1 cellular context compared by ENCODE assay signal in genomic region chr9:111411266-111411665, GRCh38.
TF ChIP-seq lines count a peak whose summit lies in the region.

No MANE protein-coding gene starts in this region.

TF ChIP-seq in WTC11, 78 proteins besides CTCF, POLR2A, EP300 and RAD21 (continued from another document):
- TF ChIP-seq, protein P1, sequence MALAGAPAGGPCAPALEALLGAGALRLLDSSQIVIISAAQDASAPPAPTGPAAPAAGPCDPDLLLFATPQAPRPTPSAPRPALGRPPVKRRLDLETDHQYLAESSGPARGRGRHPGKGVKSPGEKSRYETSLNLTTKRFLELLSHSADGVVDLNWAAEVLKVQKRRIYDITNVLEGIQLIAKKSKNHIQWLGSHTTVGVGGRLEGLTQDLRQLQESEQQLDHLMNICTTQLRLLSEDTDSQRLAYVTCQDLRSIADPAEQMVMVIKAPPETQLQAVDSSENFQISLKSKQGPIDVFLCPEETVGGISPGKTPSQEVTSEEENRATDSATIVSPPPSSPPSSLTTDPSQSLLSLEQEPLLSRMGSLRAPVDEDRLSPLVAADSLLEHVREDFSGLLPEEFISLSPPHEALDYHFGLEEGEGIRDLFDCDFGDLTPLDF (CRISPR knock-in tag; IDR thresholded peaks at IDR 0.05): no peak
- TF ChIP-seq GABPB1 (CRISPR knock-in tag; IDR thresholded peaks at IDR 0.05) (no peak), HMGA2 (CRISPR knock-in tag; IDR thresholded peaks at IDR 0.05) (no peak), PREB (CRISPR knock-in tag; IDR thresholded peaks at IDR 0.05; ENCODE audit: borderline replicate concordance) (no peak), NR3C1 (CRISPR knock-in tag; conservative IDR thresholded peaks at IDR 0.05; ENCODE audit: low read depth) (no peak), GRHL2 (CRISPR knock-in tag; IDR thresholded peaks at IDR 0.05; ENCODE audit: insufficient replicate concordance, severe bottlenecking) (no peak)
- TF ChIP-seq, protein P2, sequence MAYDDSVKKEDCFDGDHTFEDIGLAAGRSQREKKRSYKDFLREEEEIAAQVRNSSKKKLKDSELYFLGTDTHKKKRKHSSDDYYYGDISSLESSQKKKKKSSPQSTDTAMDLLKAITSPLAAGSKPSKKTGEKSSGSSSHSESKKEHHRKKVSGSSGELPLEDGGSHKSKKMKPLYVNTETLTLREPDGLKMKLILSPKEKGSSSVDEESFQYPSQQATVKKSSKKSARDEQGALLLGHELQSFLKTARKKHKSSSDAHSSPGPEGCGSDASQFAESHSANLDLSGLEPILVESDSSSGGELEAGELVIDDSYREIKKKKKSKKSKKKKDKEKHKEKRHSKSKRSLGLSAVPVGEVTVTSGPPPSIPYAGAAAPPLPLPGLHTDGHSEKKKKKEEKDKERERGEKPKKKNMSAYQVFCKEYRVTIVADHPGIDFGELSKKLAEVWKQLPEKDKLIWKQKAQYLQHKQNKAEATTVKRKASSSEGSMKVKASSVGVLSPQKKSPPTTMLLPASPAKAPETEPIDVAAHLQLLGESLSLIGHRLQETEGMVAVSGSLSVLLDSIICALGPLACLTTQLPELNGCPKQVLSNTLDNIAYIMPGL (CRISPR knock-in tag; IDR thresholded peaks at IDR 0.05): no peak
- TF ChIP-seq, protein P3, sequence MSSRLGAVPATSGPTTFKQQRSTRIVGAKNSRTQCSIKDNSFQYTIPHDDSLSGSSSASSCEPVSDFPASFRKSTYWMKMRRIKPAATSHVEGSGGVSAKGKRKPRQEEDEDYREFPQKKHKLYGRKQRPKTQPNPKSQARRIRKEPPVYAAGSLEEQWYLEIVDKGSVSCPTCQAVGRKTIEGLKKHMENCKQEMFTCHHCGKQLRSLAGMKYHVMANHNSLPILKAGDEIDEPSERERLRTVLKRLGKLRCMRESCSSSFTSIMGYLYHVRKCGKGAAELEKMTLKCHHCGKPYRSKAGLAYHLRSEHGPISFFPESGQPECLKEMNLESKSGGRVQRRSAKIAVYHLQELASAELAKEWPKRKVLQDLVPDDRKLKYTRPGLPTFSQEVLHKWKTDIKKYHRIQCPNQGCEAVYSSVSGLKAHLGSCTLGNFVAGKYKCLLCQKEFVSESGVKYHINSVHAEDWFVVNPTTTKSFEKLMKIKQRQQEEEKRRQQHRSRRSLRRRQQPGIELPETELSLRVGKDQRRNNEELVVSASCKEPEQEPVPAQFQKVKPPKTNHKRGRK (CRISPR knock-in tag; IDR thresholded peaks at IDR 0.05; ENCODE audit: borderline replicate concordance): no peak
TF ChIP-seq in WTC11: peak in this region for 0.
